Comparison of ENCODE assay signal across 13 cellular contexts in genomic region chr12:480831-481230, GRCh38. TPM values are rescaled to one million over a fixed set of nuclear protein-coding genes. Genes with fewer than 3 reads are reported as not detected.
DNase-seq lines count a peak whose midpoint lies in the region; ATAC-seq and TF ChIP-seq lines count a peak whose summit lies in the region.
"Had no signal": no experiment of that assay in that cellular context is flagged by ENCODE, and none has a peak within 500 bp of the region (broad histone marks: within the 10 kb centered on the region; RNA-seq: fewer than 3 reads in every experiment).

No MANE protein-coding gene starts in this region.

- H3K36me3 Mint-ChIP-seq in activated naive CD4-positive, alpha-beta T cell treated with anti-CD3 and anti-CD28 coated beads for 36 hours (ENCODE audit: low read depth), result no peaks in the 10 kb centered on the region
- H3K36me3 Mint-ChIP-seq: activated CD8-positive, alpha-beta memory T cell treated with anti-CD3 and anti-CD28 coated beads, Interleukin-2, amount 10 ng/mL, durations not matched to agents 7 days and 5 days had no signal

- in situ Hi-C loops in gastrocnemius medialis (cut with MboI; ENCODE audit: low sequenced_read_pairs in 4 of 4), result no loop called here

- TF ChIP-seq CTCF in ascending aorta (IDR thresholded peaks at IDR 0.05) (no peak), gastrocnemius medialis (IDR thresholded peaks at IDR 0.05 in 4 of 5, conservative IDR thresholded peaks at IDR 0.05 in 1 of 5) (no peak), WERI-Rb-1 (IDR thresholded peaks at IDR 0.05; ENCODE audit: low read depth, low read length) (no peak)

- no peak overlapping the region for H3K4me3 Mint-ChIP-seq in activated naive CD4-positive, alpha-beta T cell treated with anti-CD3 and anti-CD28 coated beads for 36 hours
- H3K4me3 Mint-ChIP-seq: activated CD8-positive, alpha-beta memory T cell treated with anti-CD3 and anti-CD28 coated beads, Interleukin-2, amount 10 ng/mL, durations not matched to agents 7 days and 5 days had no signal

- no peak overlapping the region for H3K27ac Mint-ChIP-seq in activated naive CD4-positive, alpha-beta T cell treated with anti-CD3 and anti-CD28 coated beads for 36 hours
- H3K27ac Mint-ChIP-seq: activated CD8-positive, alpha-beta memory T cell treated with anti-CD3 and anti-CD28 coated beads, Interleukin-2, amount 10 ng/mL, durations not matched to agents 7 days and 5 days had no signal

- intact Hi-C loops in ascending aorta (cut with DNase I), result loop anchor here (1.0 to 10.0 kb wide), 5 partner anchors 14 to 468 kb away; partner anchors contain the start of genes RAD52 and WNK1
- intact Hi-C loops in gastrocnemius medialis (cut with DNase I; ENCODE audit: low total_unique reads), result no loop called here
- intact Hi-C loops in activated naive CD4-positive, alpha-beta T cell treated with anti-CD3 and anti-CD28 coated beads for 36 hours (cut with micrococcal nuclease), result no loop called here

- DNase-seq in H4 (ENCODE audit: low spot score) (peak; percentile 86), ascending aorta (ENCODE audit: low spot score in 2 of 2) (peak; percentile 73 to 95), hepatic stellate cell (ENCODE audit: low spot score) (peak; percentile 22), gastrocnemius medialis (no peak), WERI-Rb-1 (no peak)
- no peak for DNase-seq in activated naive CD4-positive, alpha-beta T cell treated with anti-CD3 and anti-CD28 coated beads for 36 hours
- no peak for DNase-seq in activated CD4-positive, CD25-positive, alpha-beta regulatory T cell (lab: John Stamatoyannopoulos, UW)
- DNase-seq: activated CD8-positive, alpha-beta memory T cell treated with anti-CD3 and anti-CD28 coated beads, Interleukin-2, amount 10 ng/mL, durations not matched to agents 7 days and 5 days; PC-3; spleen had no signal

- H3K4me1 ChIP-seq in ascending aorta (peaks cover 3 to 26% of the 10 kb centered on the region in 2 donors), gastrocnemius medialis (peaks cover 14 to 15% of the 10 kb centered on the region in 2 donors)

- H3K9me3 ChIP-seq in ascending aorta (no peaks in the 10 kb centered on the region), gastrocnemius medialis (no peaks in the 10 kb centered on the region), WERI-Rb-1 (ENCODE audit: severe bottlenecking) (no peaks in the 10 kb centered on the region)
- H3K9me3 ChIP-seq: spleen, vagina had no signal

- ATAC-seq in gastrocnemius medialis, result no peak
- no peak for ATAC-seq in HG02610 (IDR thresholded peaks at IDR 0.05; ENCODE audit: unreplicated experiment)
- ATAC-seq: activated CD8-positive, alpha-beta memory T cell treated with anti-CD3 and anti-CD28 coated beads, Interleukin-2, amount 10 ng/mL, durations not matched to agents 7 days and 5 days; PC-3 had no signal

- H3K4me3 ChIP-seq in ascending aorta (peak overlapping the region in 1 of 2 donors; percentile 30), gastrocnemius medialis (no peak overlapping the region), WERI-Rb-1 (ENCODE audit: low read depth, low read length) (no peak overlapping the region)
- H3K4me3 ChIP-seq: spleen, vagina had no signal

- H3K27me3 ChIP-seq in ascending aorta, result no peaks in the 10 kb centered on the region
- H3K27me3 ChIP-seq in gastrocnemius medialis, result no peaks in the 10 kb centered on the region
- no peaks in the 10 kb centered on the region for H3K27me3 ChIP-seq in WERI-Rb-1 (ENCODE audit: insufficient read depth, low read depth, severe bottlenecking)
- H3K27me3 ChIP-seq: vagina had no signal

- H3K27ac ChIP-seq in ascending aorta (peak overlapping the region; percentile 94 to 98), gastrocnemius medialis (peak overlapping the region; percentile 47 to 78 (median 68)), WERI-Rb-1 (no peak overlapping the region)
- H3K27ac ChIP-seq: C4-2B, spleen, vagina had no signal

- no peak for TF ChIP-seq POLR2A in gastrocnemius medialis (IDR thresholded peaks at IDR 0.05)

- CTCF ChIA-PET in activated naive CD4-positive, alpha-beta T cell treated with anti-CD3 and anti-CD28 coated beads for 36 hours (lab: Charles Lee), result interaction anchor here (0.6 kb wide), 1 partner anchor 30 kb away, joined by 3 read pairs; no protein-coding TSS in a partner anchor

- peaks cover 4% of the 10 kb centered on the region for H3K27me3 Mint-ChIP-seq in activated naive CD4-positive, alpha-beta T cell treated with anti-CD3 and anti-CD28 coated beads for 36 hours (ENCODE audit: low read depth)

- no peaks in the 10 kb centered on the region for H3K4me1 Mint-ChIP-seq in activated naive CD4-positive, alpha-beta T cell treated with anti-CD3 and anti-CD28 coated beads for 36 hours (ENCODE audit: low read depth)
- H3K4me1 Mint-ChIP-seq: activated CD8-positive, alpha-beta memory T cell treated with anti-CD3 and anti-CD28 coated beads, Interleukin-2, amount 10 ng/mL, durations not matched to agents 7 days and 5 days had no signal

- H3K9me3 Mint-ChIP-seq in activated naive CD4-positive, alpha-beta T cell treated with anti-CD3 and anti-CD28 coated beads for 36 hours, result no peaks in the 10 kb centered on the region

- no peaks in the 10 kb centered on the region for H3K36me3 ChIP-seq in ascending aorta
- no peaks in the 10 kb centered on the region for H3K36me3 ChIP-seq in gastrocnemius medialis
- H3K36me3 ChIP-seq in WERI-Rb-1, result no peaks in the 10 kb centered on the region
- H3K36me3 ChIP-seq: spleen, vagina had no signal

RNA-seq across cellular contexts. Expression of gene B4GALNT3, which starts 21.1 kb away (rescaled TPM):
- total RNA-seq in H4 (2014; rRNA removed; shearing (Covaris generic)), result 3.0 and 3.3 TPM in 2 replicates
- 10.4 TPM for total RNA-seq in ascending aorta
- 1 to 10 TPM in 1 of 4 donors, under 1 TPM in 3; 0.20 to 1.9 (median 0.82) TPM for total RNA-seq in gastrocnemius medialis
- total RNA-seq in activated naive CD4-positive, alpha-beta T cell treated with anti-CD3 and anti-CD28 coated beads for 36 hours, result 1 to 10 TPM; 1.1 to 1.2 TPM

Comparison
In these comparisons a context has a peak if more than half of its experiments do, and no peak if none do; other contexts are left out.
1. DNase-seq: peak in H4 (single experiment), ascending aorta (2 of 2) and hepatic stellate cell (single experiment); none in gastrocnemius medialis (0 of 2), activated naive CD4-positive, alpha-beta T cell treated with anti-CD3 and anti-CD28 coated beads for 36 hours (single experiment), WERI-Rb-1 (single experiment) and activated CD4-positive, CD25-positive, alpha-beta regulatory T cell (0 of 4).